8 cellular contexts compared by ENCODE assay signal in genomic region chr18:74040459-74041332, GRCh38.
A peak's percentile ranks its signal among the peaks of the same experiment; 100 is the strongest.
DNase-seq lines count a peak whose midpoint lies in the region; ATAC-seq and TF ChIP-seq lines count a peak whose summit lies in the region.

No MANE protein-coding gene starts in this region.

- DNase-seq in heart right ventricle, result no peak
- no peak for DNase-seq in right atrium auricular region (ENCODE audit: low spot score)
- peak; percentile 12 for DNase-seq in NOMO-1 treated with DMSO at 0.1 percent for 48 hours (lab: John Stamatoyannopoulos, UW; ENCODE audit: unreplicated experiment)
- DNase-seq in activated T-cell treated with anti-CD3 and anti-CD28 coated beads for 48 hours (ENCODE audit: low read depth), result peak; percentile 64
- DNase-seq in head of caudate nucleus, result peak in 32 of 42 donors; percentile 11 to 68 (median 40)
- DNase-seq in stimulated activated CD8-positive, alpha-beta memory T cell treated with anti-CD3 and anti-CD28 coated beads, Interleukin-12 subunit alpha, Interleukin-12 subunit beta, amount 100 ng/mL, for 1 hour (ENCODE audit: low read depth), result peak; percentile 36

- H3K36me3 ChIP-seq in heart right ventricle, result no peaks in the 10 kb centered on the region
- H3K36me3 ChIP-seq in right atrium auricular region, result no peaks in the 10 kb centered on the region

- no peak overlapping the region for H3K4me3 ChIP-seq in heart right ventricle
- no peak overlapping the region for H3K4me3 ChIP-seq in right atrium auricular region

- H3K27ac ChIP-seq in heart right ventricle (no peak overlapping the region), right atrium auricular region (no peak overlapping the region)

- 69 to 72% methylated on average over 20 of the region's 20 CpGs for WGBS in heart right ventricle, 2 donors

- H3K27me3 ChIP-seq in heart right ventricle (no peaks in the 10 kb centered on the region), right atrium auricular region (no peaks in the 10 kb centered on the region)

- intact Hi-C loops in heart right ventricle (cut with DNase I), result no loop called here
- intact Hi-C loops in head of caudate nucleus (cut with DNase I), result no loop called here

- TF ChIP-seq CTCF in heart right ventricle (IDR thresholded peaks at IDR 0.05) (peak in 7 of 9 donors; percentile 34 to 58 (median 45)), right atrium auricular region (IDR thresholded peaks at IDR 0.05) (peak in 1 of 2 donors; percentile 52)

- ATAC-seq in heart right ventricle (peak in 2 of 8 donors; percentile 50 to 55), HG02678 (IDR thresholded peaks at IDR 0.05; ENCODE audit: unreplicated experiment) (peak; percentile 73), HG03571 (IDR thresholded peaks at IDR 0.05; ENCODE audit: unreplicated experiment) (no peak)

- H3K9me3 ChIP-seq in heart right ventricle (no peaks in the 10 kb centered on the region), right atrium auricular region (no peaks in the 10 kb centered on the region)

- H3K4me1 ChIP-seq in heart right ventricle (no peaks in the 10 kb centered on the region), right atrium auricular region (no peaks in the 10 kb centered on the region)

Comparison
In these comparisons a context has a peak if more than half of its experiments do, and no peak if none do; other contexts are left out.
1. DNase-seq: peak in NOMO-1 treated with DMSO at 0.1 percent for 48 hours (single experiment), activated T-cell treated with anti-CD3 and anti-CD28 coated beads for 48 hours (single experiment), head of caudate nucleus (32 of 42) and stimulated activated CD8-positive, alpha-beta memory T cell treated with anti-CD3 and anti-CD28 coated beads, Interleukin-12 subunit alpha, Interleukin-12 subunit beta, amount 100 ng/mL, for 1 hour (single experiment); none in heart right ventricle (0 of 2) and right atrium auricular region (single experiment).